In genomic region chr7:47672966-47673365, GRCh38 we compare ENCODE assay signal across 1 cellular context.
TF ChIP-seq lines count a peak whose summit lies in the region.

No MANE protein-coding gene starts in this region.

TF ChIP-seq in IMR-90, 13 proteins besides CTCF, POLR2A, EP300 and RAD21:
- TF ChIP-seq ELK1 (IDR thresholded peaks at IDR 0.05; ENCODE audit: borderline replicate concordance, low read depth, low read length), result no peak
